Comparison of ENCODE assay signal across 22 cellular contexts in genomic region chr2:116718451-116718850, GRCh38.
A peak's percentile ranks its signal among the peaks of the same experiment; 100 is the strongest.
DNase-seq lines count a peak whose midpoint lies in the region; ATAC-seq and TF ChIP-seq lines count a peak whose summit lies in the region.
"Had no signal": no experiment of that assay in that cellular context is flagged by ENCODE, and none has a peak within 500 bp of the region (broad histone marks: within the 10 kb centered on the region; RNA-seq: fewer than 3 reads in every experiment).

No MANE protein-coding gene starts in this region.

- DNase-seq in DMS53 (lab: John Stamatoyannopoulos, UW) (peak; percentile 67), NCI-H69 (lab: John Stamatoyannopoulos, UW) (peak; percentile 0), SW480 (ENCODE audit: low spot score) (peak; percentile 8), kidney tubule cell (ENCODE audit: low spot score) (peak; percentile 1), psoas muscle (no peak), left colon (no peak), NCI-H1694 treated with DMSO at 0.1 percent for 48 hours (lab: John Stamatoyannopoulos, UW) (no peak)
- DNase-seq in activated naive CD4-positive, alpha-beta T cell treated with Interleukin-2 at 50 U/mL for 16 hours: no peak
- DNase-seq: Caco-2; CD4-positive, alpha-beta T cell; DMS 273 treated with DMSO at 0.1 percent for 48 hours; EL; GF-D8; GM23248; HCEC 1CT; KG1; NCI-H1105; NCI-H146; NCI-H2029 treated with DMSO at 0.1 percent for 48 hours; NCI-H226; PC-9 had no signal

- no peaks in the 10 kb centered on the region for H3K9me3 ChIP-seq in psoas muscle
- H3K9me3 ChIP-seq: BLaER1, Caco-2 had no signal

- no peaks in the 10 kb centered on the region for H3K4me1 ChIP-seq in psoas muscle
- H3K4me1 ChIP-seq: BLaER1, Caco-2 had no signal

- TF ChIP-seq CTCF in psoas muscle (IDR thresholded peaks at IDR 0.05): no peak

- no peak for ATAC-seq in psoas muscle
- no peak for ATAC-seq in left colon

- 74 to 79% (median 75%) methylated on average over 4 of the region's 4 CpGs for WGBS in psoas muscle, 3 donors

- no peaks in the 10 kb centered on the region for H3K36me3 ChIP-seq in psoas muscle (ENCODE audit: insufficient read depth in 1 of 2, low read depth in 1 of 2)
- H3K36me3 ChIP-seq: BLaER1 had no signal

- no peak overlapping the region for H3K4me3 ChIP-seq in psoas muscle
- H3K4me3 ChIP-seq: BLaER1, GM23248, PC-9 had no signal

- no peaks in the 10 kb centered on the region for H3K27me3 ChIP-seq in psoas muscle (ENCODE audit: insufficient read depth in 3 of 3, low read length in 2 of 3)
- H3K27me3 ChIP-seq: BLaER1 had no signal

- H3K27ac ChIP-seq in psoas muscle: no peak overlapping the region
- H3K27ac ChIP-seq: BLaER1, GM23248, PC-9 had no signal

- intact Hi-C loops in psoas muscle (cut with DNase I): no loop called here
- intact Hi-C loops in left colon (cut with DNase I, micrococcal nuclease): no loop called here

Comparison
In these comparisons a context has a peak if more than half of its experiments do, and no peak if none do; other contexts are left out.
1. DNase-seq: peak in DMS53 (single experiment), NCI-H69 (single experiment), SW480 (single experiment) and kidney tubule cell (single experiment); none in psoas muscle (0 of 2), left colon (0 of 2), activated naive CD4-positive, alpha-beta T cell treated with Interleukin-2 at 50 U/mL for 16 hours (single experiment) and NCI-H1694 treated with DMSO at 0.1 percent for 48 hours (single experiment).